Comparison of ENCODE assay signal across 6 cellular contexts in the genomic region with DNA sequence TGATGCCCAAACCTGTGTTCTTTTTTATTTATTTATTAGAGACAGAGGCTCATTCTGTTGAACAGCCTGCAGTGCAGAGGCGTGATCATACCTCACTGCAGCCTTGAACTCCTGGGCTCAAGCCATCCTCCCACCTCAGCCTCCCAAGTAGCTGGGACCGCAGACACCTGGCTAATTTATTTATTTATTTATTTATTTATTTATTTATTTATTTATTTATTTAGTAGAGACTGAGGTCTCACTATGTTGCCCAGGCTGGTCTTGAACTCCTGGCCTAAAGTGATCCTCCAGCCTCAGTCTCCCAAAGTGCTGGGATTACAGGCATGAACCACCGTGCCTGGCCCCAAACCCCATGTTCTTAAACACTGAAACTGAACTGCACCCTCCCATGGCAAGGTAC. TPM values are rescaled to one million over a fixed set of nuclear protein-coding genes. Genes with fewer than 3 reads are reported as not detected.
"Had no signal": no experiment of that assay in that cellular context is flagged by ENCODE, and none has a peak within 500 bp of the region (broad histone marks: within the 10 kb centered on the region; RNA-seq: fewer than 3 reads in every experiment).

No MANE protein-coding gene starts in this region.

RNA-seq across cellular contexts. Expression of a gene that starts 5.7 kb away (rescaled TPM):
- total RNA-seq: HT1080, IMR-90, K562 had no signal
- polyA plus RNA-seq: IgD-negative memory B cell, IMR-90 had no signal

RNA-seq across cellular contexts. Expression of a gene that starts 29.6 kb away (rescaled TPM):
- total RNA-seq: HepG2, HT-29, HT1080, IMR-90, K562 had no signal
- polyA plus RNA-seq: HepG2, IgD-negative memory B cell, IMR-90, K562 had no signal
